ENCODE assay signal across 30 cellular contexts in the genomic region with DNA sequence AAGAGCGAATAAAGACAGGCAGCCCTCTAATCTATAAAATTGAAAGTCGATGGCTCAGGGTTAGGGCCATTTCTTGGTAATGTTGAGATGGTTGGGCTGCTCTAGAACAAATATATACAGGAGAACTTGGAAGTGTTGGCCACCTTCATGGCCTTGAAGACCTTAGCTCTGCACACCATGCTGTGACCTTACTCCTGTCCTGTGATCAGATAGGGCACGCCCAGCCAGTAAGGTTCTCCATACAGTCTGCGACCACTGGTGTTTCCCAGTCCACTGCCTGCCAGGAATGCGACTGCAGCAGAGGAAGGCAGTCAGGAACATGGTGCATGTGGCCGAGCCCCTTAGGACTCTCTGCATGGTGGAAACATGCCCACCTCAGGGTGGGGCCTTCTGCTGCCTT.
"Had no signal": no experiment of that assay in that cellular context is flagged by ENCODE, and none has a peak within 500 bp of the region (broad histone marks: within the 10 kb centered on the region; RNA-seq: fewer than 3 reads in every experiment).

No MANE protein-coding gene starts in this region.

- DNase-seq: activated B cell treated with CpG ODN at 0.5 μM for 24 hours; activated CD4-positive, alpha-beta memory T cell treated with anti-CD3 and anti-CD28 coated beads for 36 hours; activated CD4-positive, alpha-beta T cell treated with anti-CD3 and anti-CD28 coated beads for 4 hours; activated CD4-positive, alpha-beta T cell treated with anti-CD3 and anti-CD28 coated beads, Interleukin-2, amount 10 ng/mL, durations not matched to agents 24 days and 14 days; activated CD4-positive, alpha-beta T cell treated with anti-CD3 and anti-CD28 coated beads, Interleukin-2, amount 50 U/mL, for 1 hour; activated CD4-positive, alpha-beta T cell treated with anti-CD3 and anti-CD28 coated beads, Interleukin-2, amount 50 U/mL, for 4 hours; activated CD4-positive, CD25-positive, alpha-beta regulatory T cell treated with anti-CD3 and anti-CD28 coated beads, Interleukin-2, amount 50 U/mL, for 72 hours; activated CD8-positive, alpha-beta memory T cell treated with anti-CD3 and anti-CD28 coated beads, Interleukin-2, amount 50 U/mL, for 4 hours; activated CD8-positive, alpha-beta T cell treated with anti-CD3 and anti-CD28 coated beads for 36 hours; activated effector memory CD4-positive, alpha-beta T cell treated with Interleukin-2 at 50 U/mL for 16 hours; activated gamma-delta T cell; activated naive CD4-positive, alpha-beta T cell treated with anti-CD3 and anti-CD28 coated beads, Interleukin-2, amount 10 ng/mL, durations not matched to agents 7 days and 5 days; activated naive CD4-positive, alpha-beta T cell treated with Interleukin-2 at 50 U/mL for 16 hours; activated naive CD8-positive, alpha-beta T cell treated with anti-CD3 and anti-CD28 coated beads, Interleukin-2, amount 10 ng/mL, durations not matched to agents 7 days and 5 days; activated naive CD8-positive, alpha-beta T cell treated with anti-CD3 and anti-CD28 coated beads, Interleukin-2, amount 50 U/mL, for 24 hours; activated T-cell treated with anti-CD3 and anti-CD28 coated beads for 4 hours; activated T-cell treated with anti-CD3 and anti-CD28 coated beads, Interleukin-2, amount 50 U/mL, for 1 hour; activated T-cell treated with anti-CD3 and anti-CD28 coated beads, Interleukin-2, amount 50 U/mL, for 4 hours; amygdala; anterior cingulate cortex; caudate nucleus; cerebellar nuclear complex; T-helper 1 cell; T-helper 2 cell; T-helper 9 cell had no signal

- FAIRE-seq: bronchial epithelial cell, TTC549 had no signal

- H3K9me3 ChIP-seq: ascending aorta had no signal

- H3K4me3 ChIP-seq: ascending aorta, cardiac muscle cell had no signal

- H3K27me3 ChIP-seq: ascending aorta, cardiac muscle cell had no signal

- H3K4me1 ChIP-seq: ascending aorta had no signal

- H3K27ac ChIP-seq: ascending aorta, cardiac muscle cell, VCaP had no signal

- ATAC-seq: activated CD8-positive, alpha-beta T cell treated with anti-CD3 and anti-CD28 coated beads for 36 hours; activated naive CD8-positive, alpha-beta T cell treated with anti-CD3 and anti-CD28 coated beads, Interleukin-2, amount 50 U/mL, for 24 hours; activated T-cell treated with anti-CD3 and anti-CD28 coated beads, Interleukin-2, amount 50 U/mL, for 4 hours had no signal

- H3K36me3 ChIP-seq: ascending aorta, cardiac muscle cell had no signal
